In genomic region chr1:24744911-24745710, GRCh38 we compare ENCODE assay signal across 1 cellular context.
A peak's percentile ranks its signal among the peaks of the same experiment; 100 is the strongest.
TF ChIP-seq lines count a peak whose summit lies in the region.

Gene CLIC4 (plus strand): TSS chr1:24745447. CDS start chr1:24745554, 107 bp downstream.

TF ChIP-seq in GM12878, 131 proteins besides CTCF, POLR2A, EP300 and RAD21 (continued from another document and continues in another):
- TF ChIP-seq SKIL (IDR thresholded peaks at IDR 0.05; ENCODE audit: low read depth, poor library complexity, severe bottlenecking) (no peak), BMI1 (IDR thresholded peaks at IDR 0.05; ENCODE audit: borderline replicate concordance) (no peak), IRF5 (IDR thresholded peaks at IDR 0.05; ENCODE audit: borderline replicate concordance) (no peak), MTA2 (IDR thresholded peaks at IDR 0.05; ENCODE audit: low read depth) (no peak), ZNF622 (IDR thresholded peaks at IDR 0.05) (no peak), TAF1 (IDR thresholded peaks at IDR 0.05; ENCODE audit: borderline replicate concordance, low read depth, low read length) (no peak; the same call in 1 of the 2 replicates), YY1 (IDR thresholded peaks at IDR 0.05; ENCODE audit: low read depth, low read length) (peak; percentile 23; the same call in 1 of the 2 replicates), TCF7 (IDR thresholded peaks at IDR 0.05; ENCODE audit: borderline replicate concordance) (no peak), MXI1 (IDR thresholded peaks at IDR 0.05; ENCODE audit: low read depth, low read length) (no peak; the same call in none of the 2 replicates), CHD1 (IDR thresholded peaks at IDR 0.05; ENCODE audit: low read depth, low read length) (0 out of 2 replicates have a peak, but pooled peaks have one; percentile 51), TARDBP (IDR thresholded peaks at IDR 0.05; ENCODE audit: borderline replicate concordance) (no peak), EED (IDR thresholded peaks at IDR 0.05; ENCODE audit: low read depth) (peak; percentile 63), CREM (IDR thresholded peaks at IDR 0.05; ENCODE audit: low read depth) (peak; percentile 38; the same call in 1 of the 2 replicates), NR2C2 (IDR thresholded peaks at IDR 0.05; ENCODE audit: borderline replicate concordance, control insufficient read depth, insufficient read length, low read depth) (no peak), ZNF24 (IDR thresholded peaks at IDR 0.05) (no peak), DPF2 (IDR thresholded peaks at IDR 0.05) (peak; percentile 42), ATF2 (IDR thresholded peaks at IDR 0.05; ENCODE audit: low read length) (no peak; the same call in 1 of the 2 replicates), SMARCA5 (IDR thresholded peaks at IDR 0.05) (peak; percentile 85; the same call in 1 of the 2 replicates), CEBPB (IDR thresholded peaks at IDR 0.05; ENCODE audit: borderline replicate concordance in 1 of 2, low read depth in 2 of 2, low read length in 2 of 2) (no peak), ASH2L (IDR thresholded peaks at IDR 0.05; ENCODE audit: borderline replicate concordance, low read depth) (no peak), POLR2AphosphoS2 (IDR thresholded peaks at IDR 0.05; ENCODE audit: low read depth, low read length) (no peak; the same call in 1 of the 2 replicates), ZSCAN29 (IDR thresholded peaks at IDR 0.05) (no peak), FOXM1 (IDR thresholded peaks at IDR 0.05; ENCODE audit: low read depth, low read length) (no peak), SMC3 (IDR thresholded peaks at IDR 0.05; ENCODE audit: borderline replicate concordance, low read length) (peak; percentile 29; the same call in 1 of the 2 replicates), NKRF (conservative IDR thresholded peaks at IDR 0.05) (peak; percentile 89), JUND (IDR thresholded peaks at IDR 0.05; ENCODE audit: low read depth, low read length) (0 out of 2 replicates have a peak, but pooled peaks have one; percentile 25), HCFC1 (IDR thresholded peaks at IDR 0.05; ENCODE audit: low read length) (no peak; the same call in 1 of the 2 replicates), ZBTB33 (IDR thresholded peaks at IDR 0.05) (no peak), NR2C1 (IDR thresholded peaks at IDR 0.05) (no peak), BCL3 (IDR thresholded peaks at IDR 0.05; ENCODE audit: borderline replicate concordance, insufficient read depth, low read depth, low read length, poor library complexity, severe bottlenecking) (no peak), STAT3 (IDR thresholded peaks at IDR 0.05; ENCODE audit: low read depth, low read length) (no peak), SIX5 (IDR thresholded peaks at IDR 0.05; ENCODE audit: low read depth, low read length, severe bottlenecking) (no peak), PRDM15 (CRISPR knock-in tag; IDR thresholded peaks at IDR 0.05) (no peak), CUX1 (IDR thresholded peaks at IDR 0.05; ENCODE audit: insufficient replicate concordance, low read depth, low read length) (no peak), E4F1 (IDR thresholded peaks at IDR 0.05; ENCODE audit: borderline replicate concordance, partially characterized antibody) (no peak), NFYA (IDR thresholded peaks at IDR 0.05; ENCODE audit: borderline replicate concordance, low read depth, low read length) (no peak)
